ENCODE assay signal across 9 cellular contexts in genomic region chr4:122921300-122921699, GRCh38.
DNase-seq lines count a peak whose midpoint lies in the region; ATAC-seq and TF ChIP-seq lines count a peak whose summit lies in the region.
"Had no signal": no experiment of that assay in that cellular context is flagged by ENCODE, and none has a peak within 500 bp of the region (broad histone marks: within the 10 kb centered on the region; RNA-seq: fewer than 3 reads in every experiment).

No MANE protein-coding gene starts in this region.

- H3K27me3 Mint-ChIP-seq in T-helper 2 cell treated with Interferon-gamma antibody and Interleukin-4, amounts not matched to agents 5 μg/mL and 100 μg/mL, for 36 hours (ENCODE audit: low read depth): no peaks in the 10 kb centered on the region
- H3K27me3 Mint-ChIP-seq in stimulated activated naive B cell treated with anti-CD40 and anti-IgM and Interleukin-4, amounts not matched to agents 10 μg/mL and 1 μg/mL and 100 μg/mL, for 72 hours: no peaks in the 10 kb centered on the region

- no peak overlapping the region for H3K27ac Mint-ChIP-seq in T-helper 2 cell treated with Interferon-gamma antibody and Interleukin-4, amounts not matched to agents 5 μg/mL and 100 μg/mL, for 36 hours
- H3K27ac Mint-ChIP-seq in stimulated activated naive B cell treated with anti-CD40 and anti-IgM and Interleukin-4, amounts not matched to agents 10 μg/mL and 1 μg/mL and 100 μg/mL, for 72 hours: no peak overlapping the region

- peaks cover 10% of the 10 kb centered on the region for H3K4me1 Mint-ChIP-seq in T-helper 2 cell treated with Interferon-gamma antibody and Interleukin-4, amounts not matched to agents 5 μg/mL and 100 μg/mL, for 36 hours (ENCODE audit: low read depth)
- no peaks in the 10 kb centered on the region for H3K4me1 Mint-ChIP-seq in stimulated activated naive B cell treated with anti-CD40 and anti-IgM and Interleukin-4, amounts not matched to agents 10 μg/mL and 1 μg/mL and 100 μg/mL, for 72 hours

- H3K9me3 Mint-ChIP-seq in T-helper 2 cell treated with Interferon-gamma antibody and Interleukin-4, amounts not matched to agents 5 μg/mL and 100 μg/mL, for 36 hours: no peaks in the 10 kb centered on the region
- H3K9me3 Mint-ChIP-seq in stimulated activated naive B cell treated with anti-CD40 and anti-IgM and Interleukin-4, amounts not matched to agents 10 μg/mL and 1 μg/mL and 100 μg/mL, for 72 hours: no peaks in the 10 kb centered on the region

- DNase-seq in T-helper 2 cell treated with Interferon-gamma antibody and Interleukin-4, amounts not matched to agents 5 μg/mL and 100 μg/mL, for 36 hours (ENCODE audit: low spot score): no peak
- DNase-seq in T-helper 2 cell (no peak), SW480 (ENCODE audit: low spot score) (no peak)
- no peak for DNase-seq in stimulated activated naive B cell treated with anti-CD40 and anti-IgM and Interleukin-4, amounts not matched to agents 10 μg/mL and 1 μg/mL and 100 μg/mL, for 72 hours
- no peak for DNase-seq in stimulated activated CD4-positive, alpha-beta T cell treated with anti-CD3 and anti-CD28 coated beads, Interleukin-4, amount 100 ng/mL, for 24 hours
- DNase-seq: activated CD8-positive, alpha-beta memory T cell treated with anti-CD3 and anti-CD28 coated beads, Interleukin-2, amount 50 U/mL, for 4 hours had no signal

- peaks cover 5% of the 10 kb centered on the region for H3K36me3 Mint-ChIP-seq in T-helper 2 cell treated with Interferon-gamma antibody and Interleukin-4, amounts not matched to agents 5 μg/mL and 100 μg/mL, for 36 hours (ENCODE audit: low read depth)
- no peaks in the 10 kb centered on the region for H3K36me3 Mint-ChIP-seq in stimulated activated naive B cell treated with anti-CD40 and anti-IgM and Interleukin-4, amounts not matched to agents 10 μg/mL and 1 μg/mL and 100 μg/mL, for 72 hours

- peak overlapping the region; percentile 86 for H3K4me3 ChIP-seq in WI38 (ENCODE audit: low read depth, low read length)
- peak overlapping the region; percentile 94 for H3K4me3 ChIP-seq in iPS-11a (ENCODE audit: low read depth, low read length)

- TF ChIP-seq CTCF in WI38 (IDR thresholded peaks at IDR 0.05; ENCODE audit: low read depth, low read length): no peak

- peak overlapping the region; percentile 63 for H3K4me3 Mint-ChIP-seq in T-helper 2 cell treated with Interferon-gamma antibody and Interleukin-4, amounts not matched to agents 5 μg/mL and 100 μg/mL, for 36 hours
- peak overlapping the region; percentile 27 to 99 for H3K4me3 Mint-ChIP-seq in stimulated activated naive B cell treated with anti-CD40 and anti-IgM and Interleukin-4, amounts not matched to agents 10 μg/mL and 1 μg/mL and 100 μg/mL, for 72 hours

- no peak for ATAC-seq in stimulated activated naive B cell treated with anti-CD40 and anti-IgM and Interleukin-4, amounts not matched to agents 10 μg/mL and 1 μg/mL and 100 μg/mL, for 72 hours (replicated peaks)
- ATAC-seq in HG03521 (IDR thresholded peaks at IDR 0.05; ENCODE audit: unreplicated experiment): no peak
